ENCODE assay signal across 8 cellular contexts in genomic region chr4:107989537-107990386, GRCh38. TPM values are rescaled to one million over a fixed set of nuclear protein-coding genes. Genes with fewer than 3 reads are reported as not detected.
DNase-seq lines count a peak whose midpoint lies in the region; ATAC-seq and TF ChIP-seq lines count a peak whose summit lies in the region.

HADH (plus strand) TSS chr4:107989889; CDS start chr4:107989933, 44 bp downstream.

- H3K36me3 ChIP-seq in DOHH2 (ENCODE audit: control insufficient read depth, low read length) (peaks cover 29% of the 10 kb centered on the region), GM23248 (ENCODE audit: low read depth) (no peaks in the 10 kb centered on the region)
- H3K36me3 ChIP-seq in naive thymus-derived CD4-positive, alpha-beta T cell (ENCODE audit: control insufficient read depth in 2 of 3, insufficient read depth in 3 of 3, low read length in 3 of 3), result peaks cover 0 to 4% (median 0%) of the 10 kb centered on the region in 3 experiments

- H2AFZ ChIP-seq in GM23248, result peak within 1 kb of the TSS; percentile 96

- H3K9me3 ChIP-seq in DOHH2 (ENCODE audit: control insufficient read depth, insufficient read depth, low read length), result no peaks in the 10 kb centered on the region
- no peaks in the 10 kb centered on the region for H3K9me3 ChIP-seq in GM23248 (ENCODE audit: low read depth)
- H3K9me3 ChIP-seq in naive thymus-derived CD4-positive, alpha-beta T cell (ENCODE audit: control insufficient read depth in 2 of 3, low read length in 3 of 3), result no peaks in the 10 kb centered on the region

- no peaks in the 10 kb centered on the region for H3K9me3 Mint-ChIP-seq in naive thymus-derived CD4-positive, alpha-beta T cell
- H3K9me3 Mint-ChIP-seq in stimulated activated memory B cell treated with anti-CD40 and anti-IgM and Interleukin-4, amounts not matched to agents 10 μg/mL and 1 μg/mL and 100 μg/mL, for 72 hours, result no peaks in the 10 kb centered on the region

- H3K4me1 ChIP-seq in DOHH2 (ENCODE audit: control insufficient read depth, low read length), result peaks cover 52% of the 10 kb centered on the region
- peaks cover 11% of the 10 kb centered on the region; the same call in 1 of the 2 replicates for H3K4me1 ChIP-seq in GM23248 (ENCODE audit: insufficient read depth)
- peaks cover 8 to 37% of the 10 kb centered on the region in 2 donors for H3K4me1 ChIP-seq in naive thymus-derived CD4-positive, alpha-beta T cell (ENCODE audit: control insufficient read depth in 2 of 2, insufficient read depth in 2 of 2, low read length in 2 of 2)

- H3K27me3 Mint-ChIP-seq in naive thymus-derived CD4-positive, alpha-beta T cell, result no peaks in the 10 kb centered on the region
- H3K27me3 Mint-ChIP-seq in stimulated activated memory B cell treated with anti-CD40 and anti-IgM and Interleukin-4, amounts not matched to agents 10 μg/mL and 1 μg/mL and 100 μg/mL, for 72 hours, result no peaks in the 10 kb centered on the region

- H3K79me2 ChIP-seq in DOHH2 (ENCODE audit: control insufficient read depth, low read length) (peaks cover 57% of the 10 kb centered on the region), GM23248 (ENCODE audit: insufficient read depth) (peaks cover 40% of the 10 kb centered on the region)

- H3K4me3 Mint-ChIP-seq in naive thymus-derived CD4-positive, alpha-beta T cell, result peak within 1 kb of the TSS; percentile 86 to 99 (median 95)
- peak within 1 kb of the TSS; percentile 95 for H3K4me3 Mint-ChIP-seq in stimulated activated memory B cell treated with anti-CD40 and anti-IgM and Interleukin-4, amounts not matched to agents 10 μg/mL and 1 μg/mL and 100 μg/mL, for 72 hours

- DNase-seq in GM23248 (peak; percentile 98), Kasumi-1 (lab: John Stamatoyannopoulos, UW) (peak; percentile 84 to 92), RPMI8226 (peak; percentile 94), fibroblast of gingiva (ENCODE audit: low read depth) (peak; percentile 88)
- peak; percentile 85 to 89 for DNase-seq in activated T-helper 1 cell treated with anti-CD3 and anti-CD28 coated beads, Interleukin-2, amount 50 U/mL, for 16 hours (ENCODE audit: low read depth in 1 of 2, low spot score in 1 of 2)
- DNase-seq in naive thymus-derived CD4-positive, alpha-beta T cell, result peak; percentile 92 to 98 (median 96)

- in situ Hi-C loops in GM23248 (cut with MboI), result no loop called here

- H3K27ac Mint-ChIP-seq in naive thymus-derived CD4-positive, alpha-beta T cell, result peak within 1 kb of the TSS; percentile 79 to 98 (median 95)
- H3K27ac Mint-ChIP-seq in stimulated activated memory B cell treated with anti-CD40 and anti-IgM and Interleukin-4, amounts not matched to agents 10 μg/mL and 1 μg/mL and 100 μg/mL, for 72 hours, result peak within 1 kb of the TSS; percentile 91

- WGBS in GM23248 (ENCODE audit: low coverage in 1 of 2, low lambda C conversion rate in 2 of 2, missing lambda C conversion rate in 2 of 2), 2 experiments, result 1% methylated on average over 57 to 77 of the region's 78 CpGs

- peak; percentile 100 for ATAC-seq in naive thymus-derived CD4-positive, alpha-beta T cell
- peak; percentile 99 for ATAC-seq in stimulated activated memory B cell treated with anti-CD40 and anti-IgM and Interleukin-4, amounts not matched to agents 10 μg/mL and 1 μg/mL and 100 μg/mL, for 72 hours

- peaks cover 4% of the 10 kb centered on the region; the same call in 1 of the 2 replicates for H3F3A ChIP-seq in DOHH2 (ENCODE audit: control insufficient read depth, insufficient read depth)
- no peaks in the 10 kb centered on the region for H3F3A ChIP-seq in GM23248 (ENCODE audit: insufficient read depth)

- POLR2A ChIA-PET in naive thymus-derived CD4-positive, alpha-beta T cell (lab: Charles Lee), result interaction anchor here (0.5 to 2.0 kb wide), 15 partner anchors 9 to 1676 kb away, joined by 3 to 11 read pairs (median 4); partner anchors contain the start of genes CYP2U1, PAPSS1 and RPL34

- no peak for TF ChIP-seq CTCF in DOHH2 (IDR thresholded peaks at IDR 0.05; ENCODE audit: low read depth, low read length, poor library complexity, severe bottlenecking)

- intact Hi-C loops in naive thymus-derived CD4-positive, alpha-beta T cell (cut with micrococcal nuclease), result loop anchor here (1.0 to 10.0 kb wide), 11 partner anchors 15 to 1825 kb away; partner anchors contain the start of genes AIMP1 (in 2 of the 2), CYP2U1 (in 2 of the 2), OSTC (in 2 of the 2) and PAPSS1 (in 2 of the 2)

- H3K27ac ChIP-seq in DOHH2 (ENCODE audit: low read depth, low read length) (peak within 1 kb of the TSS; percentile 57), GM23248 (peak within 1 kb of the TSS; percentile 52)
- peak within 1 kb of the TSS; percentile 87 for H3K27ac ChIP-seq in naive thymus-derived CD4-positive, alpha-beta T cell (ENCODE audit: low read depth, low read length)

- H4K20me1 ChIP-seq in DOHH2 (ENCODE audit: control insufficient read depth, insufficient read depth, low read depth, low read length) (peaks cover 24% of the 10 kb centered on the region), GM23248 (ENCODE audit: insufficient read depth) (no peaks in the 10 kb centered on the region)

- CTCF ChIA-PET in naive thymus-derived CD4-positive, alpha-beta T cell (lab: Charles Lee), result no interaction called here

- H3K4me2 ChIP-seq in DOHH2 (ENCODE audit: low read length) (peak within 1 kb of the TSS; percentile 91), GM23248 (ENCODE audit: unreplicated experiment) (peak within 1 kb of the TSS; percentile 97)

- H3K9ac ChIP-seq in GM23248, result peak within 1 kb of the TSS; percentile 90

- H3K36me3 Mint-ChIP-seq in naive thymus-derived CD4-positive, alpha-beta T cell, result peaks cover 0 to 1% (median 0%) of the 10 kb centered on the region in 5 donors
- no peaks in the 10 kb centered on the region for H3K36me3 Mint-ChIP-seq in stimulated activated memory B cell treated with anti-CD40 and anti-IgM and Interleukin-4, amounts not matched to agents 10 μg/mL and 1 μg/mL and 100 μg/mL, for 72 hours

- H3K9me2 ChIP-seq in DOHH2 (replicated peaks; ENCODE audit: control insufficient read depth, low read length), result no peaks in the 10 kb centered on the region
- no peaks in the 10 kb centered on the region for H3K9me2 ChIP-seq in GM23248 (ENCODE audit: insufficient read depth)

- peak within 1 kb of the TSS; percentile 98 for H3K4me3 ChIP-seq in DOHH2 (ENCODE audit: low read length)
- H3K4me3 ChIP-seq in GM23248, result peak within 1 kb of the TSS; percentile 87
- peak within 1 kb of the TSS; percentile 57 for H3K4me3 ChIP-seq in naive thymus-derived CD4-positive, alpha-beta T cell (ENCODE audit: low read length)

- H3K27me3 ChIP-seq in DOHH2 (ENCODE audit: control insufficient read depth, low read length), result no peaks in the 10 kb centered on the region
- no peaks in the 10 kb centered on the region for H3K27me3 ChIP-seq in GM23248 (replicated peaks; ENCODE audit: insufficient read depth)
- no peaks in the 10 kb centered on the region for H3K27me3 ChIP-seq in naive thymus-derived CD4-positive, alpha-beta T cell (ENCODE audit: control insufficient read depth in 2 of 2, insufficient read depth in 2 of 2, low read length in 2 of 2)

- H3K4me1 Mint-ChIP-seq in naive thymus-derived CD4-positive, alpha-beta T cell, result peaks cover 28 to 85% (median 71%) of the 10 kb centered on the region in 7 donors
- H3K4me1 Mint-ChIP-seq in stimulated activated memory B cell treated with anti-CD40 and anti-IgM and Interleukin-4, amounts not matched to agents 10 μg/mL and 1 μg/mL and 100 μg/mL, for 72 hours, result peaks cover 51% of the 10 kb centered on the region

RNA-seq across cellular contexts. Expression of gene HADH, which starts in this region (rescaled TPM):
- 4.0 and 4.5 TPM in 2 replicates for total RNA-seq in GM23248 (2014; rRNA removed; shearing (Covaris generic))
- polyA plus RNA-seq in GM23248 (2016; fragmentation: Nextera tagmentation; extraction: Ambion mirVana), result 30.1 and 30.8 TPM in 2 replicates
- total RNA-seq in naive thymus-derived CD4-positive, alpha-beta T cell, result 10 to 100 TPM; 16.5 to 38.8 (median 29.7) TPM
- polyA plus RNA-seq in naive thymus-derived CD4-positive, alpha-beta T cell, result 10 to 100 TPM; 43.0 to 45.1 TPM

Comparison
In these comparisons a context has a peak if more than half of its experiments do, and no peak if none do; other contexts are left out.
1. Peak in every context shown above with its lines: DNase-seq, ATAC-seq, H3K4me3 ChIP-seq and H3K27ac ChIP-seq.